Comparison of ENCODE assay signal across 8 cellular contexts in genomic region chr1:204079608-204079999, GRCh38. TPM values are rescaled to one million over a fixed set of nuclear protein-coding genes. Genes with fewer than 3 reads are reported as not detected.
DNase-seq lines count a peak whose midpoint lies in the region; ATAC-seq and TF ChIP-seq lines count a peak whose summit lies in the region.

No MANE protein-coding gene starts in this region.

- POLR2A ChIA-PET in activated CD4-positive, alpha-beta memory T cell treated with anti-CD3 and anti-CD28 coated beads, Interleukin-2, amount 10 ng/mL, durations not matched to agents 7 days and 5 days (lab: Charles Lee), result interaction anchor here (1.0 kb wide), 1 partner anchor 21 kb away, joined by 4 read pairs; no protein-coding TSS in a partner anchor
- POLR2A ChIA-PET in activated CD4-positive, alpha-beta memory T cell treated with anti-CD3 and anti-CD28 coated beads for 36 hours (lab: Charles Lee), result interaction anchor here (0.6 kb wide), 1 partner anchor 14 kb away, joined by 4 read pairs; no protein-coding TSS in a partner anchor

- H3K27me3 Mint-ChIP-seq in activated CD4-positive, alpha-beta memory T cell treated with anti-CD3 and anti-CD28 coated beads, Interleukin-2, amount 10 ng/mL, durations not matched to agents 7 days and 5 days, result peaks cover 38% of the 10 kb centered on the region
- peaks cover 27% of the 10 kb centered on the region for H3K27me3 Mint-ChIP-seq in activated CD4-positive, alpha-beta memory T cell treated with anti-CD3 and anti-CD28 coated beads for 36 hours

- no peaks in the 10 kb centered on the region for H3K36me3 ChIP-seq in lower lobe of right lung
- no peaks in the 10 kb centered on the region for H3K36me3 ChIP-seq in upper lobe of right lung
- no peaks in the 10 kb centered on the region for H3K36me3 ChIP-seq in GM23248 (ENCODE audit: low read depth)

- peak overlapping the region; percentile 19 for H3K4me3 ChIP-seq in lower lobe of right lung
- peak overlapping the region; percentile 10 for H3K4me3 ChIP-seq in upper lobe of right lung
- no peak overlapping the region for H3K4me3 ChIP-seq in GM23248

- CTCF ChIA-PET in activated CD4-positive, alpha-beta memory T cell treated with anti-CD3 and anti-CD28 coated beads, Interleukin-2, amount 10 ng/mL, durations not matched to agents 7 days and 5 days (lab: Charles Lee), result no interaction called here
- CTCF ChIA-PET in activated CD4-positive, alpha-beta memory T cell treated with anti-CD3 and anti-CD28 coated beads for 36 hours (lab: Charles Lee), result no interaction called here

- ATAC-seq in lower lobe of right lung (no peak), upper lobe of right lung (no peak)

- TF ChIP-seq CTCF in lower lobe of right lung (IDR thresholded peaks at IDR 0.05) (no peak), upper lobe of right lung (IDR thresholded peaks at IDR 0.05) (no peak)

- H3K27ac ChIP-seq in caudate nucleus (ENCODE audit: low read depth, low read length) (peak overlapping the region; percentile 82), lower lobe of right lung (peak overlapping the region; percentile 86), upper lobe of right lung (peak overlapping the region; percentile 91), GM23248 (no peak overlapping the region)

- no peak overlapping the region for H2AFZ ChIP-seq in GM23248

- H3K36me3 Mint-ChIP-seq in activated CD4-positive, alpha-beta memory T cell treated with anti-CD3 and anti-CD28 coated beads, Interleukin-2, amount 10 ng/mL, durations not matched to agents 7 days and 5 days (ENCODE audit: low read depth), result no peaks in the 10 kb centered on the region
- no peaks in the 10 kb centered on the region for H3K36me3 Mint-ChIP-seq in activated CD4-positive, alpha-beta memory T cell treated with anti-CD3 and anti-CD28 coated beads for 36 hours

- H3K4me2 ChIP-seq in GM23248 (ENCODE audit: unreplicated experiment), result no peak overlapping the region

- H3K9me3 Mint-ChIP-seq in activated CD4-positive, alpha-beta memory T cell treated with anti-CD3 and anti-CD28 coated beads, Interleukin-2, amount 10 ng/mL, durations not matched to agents 7 days and 5 days, result no peaks in the 10 kb centered on the region
- H3K9me3 Mint-ChIP-seq in activated CD4-positive, alpha-beta memory T cell treated with anti-CD3 and anti-CD28 coated beads for 36 hours, result no peaks in the 10 kb centered on the region

- no peaks in the 10 kb centered on the region for H3K9me2 ChIP-seq in GM23248 (ENCODE audit: insufficient read depth)

- H3K9ac ChIP-seq in GM23248, result no peak overlapping the region

- peaks cover 78% of the 10 kb centered on the region for H3K79me2 ChIP-seq in GM23248 (ENCODE audit: insufficient read depth)

- H3K4me1 ChIP-seq in lower lobe of right lung (peaks cover 89% of the 10 kb centered on the region), upper lobe of right lung (peaks cover 88% of the 10 kb centered on the region), GM23248 (ENCODE audit: insufficient read depth) (peaks cover 25% of the 10 kb centered on the region)

- intact Hi-C loops in activated CD4-positive, alpha-beta memory T cell treated with anti-CD3 and anti-CD28 coated beads for 36 hours (cut with micrococcal nuclease), result loop anchor here (10.0 kb wide), 1 partner anchor 45 kb away; no protein-coding TSS in a partner anchor
- intact Hi-C loops in lower lobe of right lung (cut with DNase I) (no loop called here), upper lobe of right lung (cut with DNase I) (loop anchor here (5.0 kb wide), 1 partner anchor 48 kb away; no protein-coding TSS in a partner anchor)

- H3K27ac Mint-ChIP-seq in activated CD4-positive, alpha-beta memory T cell treated with anti-CD3 and anti-CD28 coated beads, Interleukin-2, amount 10 ng/mL, durations not matched to agents 7 days and 5 days, result peak overlapping the region; percentile 57
- H3K27ac Mint-ChIP-seq in activated CD4-positive, alpha-beta memory T cell treated with anti-CD3 and anti-CD28 coated beads for 36 hours, result no peak overlapping the region

- H3K27me3 ChIP-seq in lower lobe of right lung (ENCODE audit: low read depth) (no peaks in the 10 kb centered on the region), upper lobe of right lung (no peaks in the 10 kb centered on the region), GM23248 (replicated peaks; ENCODE audit: insufficient read depth) (no peaks in the 10 kb centered on the region)

- 78 to 87% methylated on average over 3 of the region's 3 CpGs for WGBS in GM23248 (ENCODE audit: low coverage in 1 of 2, low lambda C conversion rate in 2 of 2, missing lambda C conversion rate in 2 of 2), 2 experiments

- no peaks in the 10 kb centered on the region for H3K9me3 ChIP-seq in lower lobe of right lung
- no peaks in the 10 kb centered on the region for H3K9me3 ChIP-seq in upper lobe of right lung
- H3K9me3 ChIP-seq in GM23248 (ENCODE audit: low read depth), result no peaks in the 10 kb centered on the region

- DNase-seq in activated CD4-positive, alpha-beta memory T cell treated with anti-CD3 and anti-CD28 coated beads, Interleukin-2, amount 10 ng/mL, durations not matched to agents 7 days and 5 days, result no peak
- no peak for DNase-seq in activated CD4-positive, alpha-beta memory T cell treated with anti-CD3 and anti-CD28 coated beads for 36 hours
- no peak for DNase-seq in caudate nucleus (lab: John Stamatoyannopoulos, UW)
- DNase-seq in lower lobe of right lung, result no peak
- peak; percentile 46 for DNase-seq in upper lobe of right lung
- DNase-seq in occipital lobe (lab: John Stamatoyannopoulos, UW), result no peak
- no peak for DNase-seq in GM23248
- no peak for DNase-seq in NCI-H1694 (lab: John Stamatoyannopoulos, UW)

- in situ Hi-C loops in GM23248 (cut with MboI), result no loop called here

- H3K4me3 Mint-ChIP-seq in activated CD4-positive, alpha-beta memory T cell treated with anti-CD3 and anti-CD28 coated beads, Interleukin-2, amount 10 ng/mL, durations not matched to agents 7 days and 5 days, result no peak overlapping the region
- H3K4me3 Mint-ChIP-seq in activated CD4-positive, alpha-beta memory T cell treated with anti-CD3 and anti-CD28 coated beads for 36 hours, result no peak overlapping the region

- peaks cover 19% of the 10 kb centered on the region for H3K4me1 Mint-ChIP-seq in activated CD4-positive, alpha-beta memory T cell treated with anti-CD3 and anti-CD28 coated beads, Interleukin-2, amount 10 ng/mL, durations not matched to agents 7 days and 5 days
- peaks cover 11% of the 10 kb centered on the region for H3K4me1 Mint-ChIP-seq in activated CD4-positive, alpha-beta memory T cell treated with anti-CD3 and anti-CD28 coated beads for 36 hours (ENCODE audit: low read depth)

- H3F3A ChIP-seq in GM23248 (ENCODE audit: insufficient read depth), result no peaks in the 10 kb centered on the region

- H4K20me1 ChIP-seq in GM23248 (ENCODE audit: insufficient read depth), result no peaks in the 10 kb centered on the region

RNA-seq across cellular contexts. Expression of gene SOX13, which starts 6.7 kb away (rescaled TPM):
- total RNA-seq in activated CD4-positive, alpha-beta memory T cell treated with anti-CD3 and anti-CD28 coated beads, Interleukin-2, amount 10 ng/mL, durations not matched to agents 7 days and 5 days, result 1 to 10 TPM; 7.4 to 7.8 TPM
- total RNA-seq in activated CD4-positive, alpha-beta memory T cell treated with anti-CD3 and anti-CD28 coated beads for 36 hours, result 1 to 10 TPM; 4.6 to 5.8 TPM
- total RNA-seq in lower lobe of right lung (57.8 TPM), upper lobe of right lung (76.3 TPM), occipital lobe (0.78 TPM)
- 5.5 and 5.8 TPM in 2 replicates for total RNA-seq in GM23248 (2014; rRNA removed; shearing (Covaris generic))
- polyA plus RNA-seq in GM23248 (2016; fragmentation: Nextera tagmentation; extraction: Ambion mirVana), result 3.0 and 3.1 TPM in 2 replicates
